Comparison of ENCODE assay signal across 17 cellular contexts in the genomic region with DNA sequence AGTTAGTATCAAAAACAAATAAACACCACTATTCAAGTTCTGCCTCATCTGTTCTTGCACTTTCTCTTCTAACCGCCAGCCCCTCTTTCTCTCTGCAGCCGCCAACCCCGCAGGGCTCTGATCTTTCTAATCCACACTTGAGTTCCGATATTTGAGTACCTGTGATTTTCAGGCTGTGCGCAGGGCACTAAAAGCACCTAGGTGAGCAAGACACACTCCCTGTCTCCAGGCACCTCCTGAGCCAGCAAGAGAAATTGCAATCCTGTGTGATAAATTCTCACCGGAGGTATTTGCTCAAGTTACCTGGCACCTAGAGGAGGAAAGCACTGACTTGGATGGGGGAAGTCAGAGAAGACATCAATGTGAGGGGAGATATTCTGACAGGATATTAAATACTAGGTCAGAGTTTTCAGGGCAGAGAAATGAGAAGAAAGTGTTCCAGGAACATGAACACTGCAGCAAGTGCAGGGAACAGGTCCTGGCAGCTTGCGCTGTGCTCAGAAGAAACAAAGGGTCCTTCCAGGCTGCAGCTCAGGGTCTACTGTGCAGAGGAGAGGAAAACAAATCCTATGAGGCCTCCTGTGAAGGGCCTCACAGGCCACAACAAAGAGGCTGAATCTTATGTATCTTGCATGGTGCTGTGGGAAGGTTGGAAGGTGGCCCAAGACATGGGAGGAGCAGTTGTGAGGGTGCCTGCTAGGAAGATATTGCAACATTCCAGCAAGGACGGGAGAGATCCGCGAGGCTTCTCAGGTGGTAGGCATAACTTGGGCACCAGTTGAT.
DNase-seq lines count a peak whose midpoint lies in the region; ATAC-seq and TF ChIP-seq lines count a peak whose summit lies in the region.
"Had no signal": no experiment of that assay in that cellular context is flagged by ENCODE, and none has a peak within 500 bp of the region (broad histone marks: within the 10 kb centered on the region; RNA-seq: fewer than 3 reads in every experiment).

No MANE protein-coding gene starts in this region.

- WGBS in H9 (ENCODE audit: extremely low coverage, insufficient read length, low lambda C conversion rate), result no CpG with 5 or more reads among the region's 10 CpGs
- 78 to 88% methylated on average over 8 to 10 of the region's 10 CpGs for WGBS in endodermal cell (ENCODE audit: insufficient coverage in 1 of 2, insufficient read length in 1 of 2), 2 experiments
- 35 to 40% methylated on average over 10 of the region's 10 CpGs for WGBS in thyroid gland, 2 donors
- 65 to 68% methylated on average over 10 of the region's 10 CpGs for WGBS in sigmoid colon, 2 donors

- H3K9me3 Mint-ChIP-seq in H9 (no peaks in the 10 kb centered on the region), endodermal cell (no peaks in the 10 kb centered on the region)

- no peaks in the 10 kb centered on the region for H3K27me3 ChIP-seq in H9 (ENCODE audit: insufficient read depth, low read length)
- H3K27me3 ChIP-seq in endodermal cell (ENCODE audit: control insufficient read depth, insufficient read depth, low read length, poor library complexity, severe bottlenecking), result peaks cover 9% of the 10 kb centered on the region
- no peaks in the 10 kb centered on the region for H3K27me3 ChIP-seq in thyroid gland
- no peaks in the 10 kb centered on the region for H3K27me3 ChIP-seq in sigmoid colon
- H3K27me3 ChIP-seq: BLaER1 treated with 17β-estradiol and CSF1 and Interleukin-3, amounts not matched to agents 10 nM and 100 nM; SJCRH30 had no signal

- H3K27ac ChIP-seq in H9 (ENCODE audit: insufficient read length, low read depth, low read length) (no peak overlapping the region), endodermal cell (ENCODE audit: low read depth, low read length) (no peak overlapping the region), thyroid gland (no peak overlapping the region), sigmoid colon (no peak overlapping the region)
- H3K27ac ChIP-seq: BLaER1 treated with 17β-estradiol and CSF1 and Interleukin-3, amounts not matched to agents 10 nM and 100 nM; HL-60 had no signal

- H2BK120ac ChIP-seq in H9 (ENCODE audit: low read depth, low read length, poor library complexity, severe bottlenecking), result no peak overlapping the region

- no peak for DNase-seq in H9
- DNase-seq in endodermal cell, result peak; percentile 74
- DNase-seq in islet precursor cell, result peak; percentile 52
- DNase-seq in thyroid gland, result peak; percentile 21 to 27
- no peak for DNase-seq in sigmoid colon
- DNase-seq in HEK293T (ENCODE audit: extremely low spot score), result no peak
- DNase-seq: HFFc6, KG1, NCI-H1092, NCI-H1694, NCI-H2107, NCI-H226, NCI-H526 had no signal

- H4K20me1 ChIP-seq in H9 (ENCODE audit: control insufficient read depth, insufficient read depth, insufficient read length), result no peaks in the 10 kb centered on the region
- H4K20me1 ChIP-seq: BLaER1 treated with 17β-estradiol and CSF1 and Interleukin-3, amounts not matched to agents 10 nM and 100 nM had no signal

- H3K9me3 ChIP-seq in H9 (ENCODE audit: control insufficient read depth, low read depth, low read length) (no peaks in the 10 kb centered on the region), endodermal cell (ENCODE audit: control insufficient read depth, low read length) (no peaks in the 10 kb centered on the region), thyroid gland (no peaks in the 10 kb centered on the region), sigmoid colon (no peaks in the 10 kb centered on the region)
- H3K9me3 ChIP-seq: SJCRH30 had no signal

- no peaks in the 10 kb centered on the region for H3K79me1 ChIP-seq in H9 (ENCODE audit: insufficient read depth, low read depth, low read length, poor library complexity, severe bottlenecking)

- peaks cover 4% of the 10 kb centered on the region for H3K23me2 ChIP-seq in H9 (ENCODE audit: insufficient read length, low read depth, low read length, poor library complexity, severe bottlenecking)

- H2AK5ac ChIP-seq in H9 (ENCODE audit: insufficient read length, low read length), result no peak overlapping the region

- no peak for TF ChIP-seq POLR2A in thyroid gland (IDR thresholded peaks at IDR 0.05)
- TF ChIP-seq POLR2A in sigmoid colon (IDR thresholded peaks at IDR 0.05), result no peak

- POLR2A ChIA-PET in HEK293T (lab: Yijun Ruan, JAX), result no interaction called here

- H3K4me3 Mint-ChIP-seq in H9 (no peak overlapping the region), endodermal cell (no peak overlapping the region)
- H3K4me3 Mint-ChIP-seq: HFFc6 had no signal

- H3K4me3 ChIP-seq in endodermal cell (ENCODE audit: low read length), result no peak overlapping the region
- H3K4me3 ChIP-seq in thyroid gland (replicated peaks in 1 of 3), result no peak overlapping the region
- no peak overlapping the region for H3K4me3 ChIP-seq in sigmoid colon
- H3K4me3 ChIP-seq: BLaER1 treated with 17β-estradiol and CSF1 and Interleukin-3, amounts not matched to agents 10 nM and 100 nM; SJCRH30 had no signal

- H2BK12ac ChIP-seq in H9 (ENCODE audit: insufficient read length, low read depth, low read length), result no peak overlapping the region

- intact Hi-C loops in thyroid gland (cut with DNase I) (no loop called here), sigmoid colon (cut with DNase I) (no loop called here)

- no peak overlapping the region for H3K4ac ChIP-seq in H9 (ENCODE audit: low read depth, low read length)

- no peak overlapping the region for H3K23ac ChIP-seq in H9 (ENCODE audit: insufficient read length, low read depth, low read length)

- no peak overlapping the region for H3K18ac ChIP-seq in H9 (ENCODE audit: insufficient read length, low read depth, low read length)

- H2BK5ac ChIP-seq in H9 (ENCODE audit: insufficient read length, low read length), result no peak overlapping the region

- H3K4me2 ChIP-seq in H9 (ENCODE audit: insufficient read depth, insufficient read length, low read length), result peak overlapping the region; percentile 80
- H3K4me2 ChIP-seq: BLaER1 treated with 17β-estradiol and CSF1 and Interleukin-3, amounts not matched to agents 10 nM and 100 nM had no signal

- H2BK15ac ChIP-seq in H9 (ENCODE audit: low read depth, low read length), result no peak overlapping the region

- H3K79me2 ChIP-seq in H9 (ENCODE audit: insufficient read depth, low read length), result no peaks in the 10 kb centered on the region

- no peak overlapping the region for H4K8ac ChIP-seq in H9 (replicated peaks; ENCODE audit: insufficient read length, low read depth, low read length)

- peak overlapping the region; percentile 88 for H2AFZ ChIP-seq in H9 (ENCODE audit: low read length)

- no peak overlapping the region for H3K56ac ChIP-seq in H9 (ENCODE audit: insufficient read length, low read depth, low read length)

- no peak for TF ChIP-seq EP300 in sigmoid colon (IDR thresholded peaks at IDR 0.05)

- no peak overlapping the region for H4K91ac ChIP-seq in H9 (ENCODE audit: insufficient read length, low read depth, low read length)

- CTCF ChIA-PET in HEK293T (lab: Yijun Ruan, JAX), result no interaction called here

- no peak overlapping the region for H4K5ac ChIP-seq in H9 (ENCODE audit: insufficient read length, low read depth, low read length)

- H3K14ac ChIP-seq in H9 (ENCODE audit: insufficient read depth, low read length), result no peak overlapping the region

- H3K9ac ChIP-seq in H9 (ENCODE audit: extremely low read depth, insufficient read length, low read length), result no peak overlapping the region
- no peak overlapping the region for H3K9ac ChIP-seq in endodermal cell (ENCODE audit: extremely low read depth, low read length, poor library complexity, severe bottlenecking)
- H3K9ac ChIP-seq: BLaER1 treated with 17β-estradiol and CSF1 and Interleukin-3, amounts not matched to agents 10 nM and 100 nM had no signal

- H3K27me3 Mint-ChIP-seq in H9 (ENCODE audit: low read depth) (no peaks in the 10 kb centered on the region), endodermal cell (ENCODE audit: insufficient read depth) (peaks cover 12% of the 10 kb centered on the region)

- H3K36me3 ChIP-seq in endodermal cell (ENCODE audit: control insufficient read depth, insufficient read depth, low read length) (no peaks in the 10 kb centered on the region), thyroid gland (no peaks in the 10 kb centered on the region), sigmoid colon (no peaks in the 10 kb centered on the region)
- H3K36me3 ChIP-seq: BLaER1 treated with 17β-estradiol and CSF1 and Interleukin-3, amounts not matched to agents 10 nM and 100 nM; SJCRH30 had no signal

- no peak for TF ChIP-seq CTCF in H9 (conservative IDR thresholded peaks at IDR 0.05)
- TF ChIP-seq CTCF in endodermal cell (conservative IDR thresholded peaks at IDR 0.05), result no peak
- no peak for TF ChIP-seq CTCF in thyroid gland (IDR thresholded peaks at IDR 0.05)
- TF ChIP-seq CTCF in sigmoid colon (IDR thresholded peaks at IDR 0.05), result no peak

- no peaks in the 10 kb centered on the region for H3K4me1 ChIP-seq in H9 (ENCODE audit: insufficient read depth, low read length)
- H3K4me1 ChIP-seq in endodermal cell (ENCODE audit: control insufficient read depth, insufficient read depth, low read length), result no peaks in the 10 kb centered on the region
- H3K4me1 ChIP-seq in thyroid gland, result peaks cover 17% of the 10 kb centered on the region in 2 donors
- H3K4me1 ChIP-seq in sigmoid colon, result no peaks in the 10 kb centered on the region
- H3K4me1 ChIP-seq: BLaER1 treated with 17β-estradiol and CSF1 and Interleukin-3, amounts not matched to agents 10 nM and 100 nM; SJCRH30 had no signal

- no peaks in the 10 kb centered on the region for H3K36me3 Mint-ChIP-seq in H9 (ENCODE audit: insufficient read depth in 1 of 3, low read depth in 3 of 3)
- no peaks in the 10 kb centered on the region for H3K36me3 Mint-ChIP-seq in endodermal cell (ENCODE audit: low read depth)

- H3K27ac Mint-ChIP-seq in H9 (no peak overlapping the region), endodermal cell (no peak overlapping the region)
- H3K27ac Mint-ChIP-seq: HFFc6 had no signal

- peaks cover 6% of the 10 kb centered on the region in 2 experiments; a peak in 2 of 4 replicates for H3K4me1 Mint-ChIP-seq in H9
- H3K4me1 Mint-ChIP-seq in endodermal cell, result peaks cover 2% of the 10 kb centered on the region

- ATAC-seq in HG02938 (IDR thresholded peaks at IDR 0.05; ENCODE audit: unreplicated experiment), result no peak

- no peak overlapping the region for H2BK20ac ChIP-seq in H9 (ENCODE audit: low read depth, low read length, poor library complexity, severe bottlenecking)

- no peak overlapping the region for H3T11ph ChIP-seq in H9 (ENCODE audit: low read length)

TF ChIP-seq in HEK293T, 16 proteins besides CTCF, POLR2A, EP300 and RAD21 (continues in another document):
- TF ChIP-seq HDGF (IDR thresholded peaks at IDR 0.05; ENCODE audit: borderline replicate concordance), result no peak
- TF ChIP-seq PKNOX1 (IDR thresholded peaks at IDR 0.05), result no peak
- no peak for TF ChIP-seq ELF4 (IDR thresholded peaks at IDR 0.05)

Comparison
In these comparisons a context has a peak if more than half of its experiments do, and no peak if none do; other contexts are left out.
1. DNase-seq: peak in endodermal cell (single experiment), islet precursor cell (single experiment) and thyroid gland (2 of 2); none in H9 (single experiment), sigmoid colon (single experiment) and HEK293T (single experiment).